ENCODE assay signal across 21 cellular contexts in the genomic region with DNA sequence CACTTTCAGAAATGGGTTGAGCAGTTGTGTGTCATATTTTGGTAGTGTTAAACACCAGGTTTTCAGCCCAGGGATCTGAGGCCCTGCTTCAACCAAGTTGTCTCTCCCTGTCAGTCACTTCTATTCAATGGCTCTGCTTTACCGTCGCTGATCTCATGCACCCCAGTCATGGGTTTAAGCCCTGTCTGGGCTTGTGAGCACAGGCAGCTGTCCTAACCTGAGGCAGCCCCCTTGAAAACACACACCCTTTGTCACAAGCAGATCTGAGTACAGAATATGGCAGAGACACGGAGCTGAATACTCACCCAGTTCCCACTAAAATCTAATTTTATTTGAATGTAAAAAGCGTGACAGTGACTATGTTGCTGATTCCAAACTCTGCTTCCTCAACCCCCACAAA.
DNase-seq lines count a peak whose midpoint lies in the region; ATAC-seq and TF ChIP-seq lines count a peak whose summit lies in the region.
"Had no signal": no experiment of that assay in that cellular context is flagged by ENCODE, and none has a peak within 500 bp of the region (broad histone marks: within the 10 kb centered on the region; RNA-seq: fewer than 3 reads in every experiment).

No MANE protein-coding gene starts in this region.

- H3K4me1 Mint-ChIP-seq in neural crest cell, result peaks cover 46% of the 10 kb centered on the region
- H3K4me1 Mint-ChIP-seq: IgD-negative memory B cell had no signal

- ATAC-seq in heart right ventricle, result no peak
- peak; percentile 71 for ATAC-seq in foreskin keratinocyte
- ATAC-seq in gastrocnemius medialis, result no peak
- ATAC-seq in mucosa of descending colon, result no peak
- ATAC-seq: CD8-positive, alpha-beta T cell had no signal

- no peaks in the 10 kb centered on the region for H3K9me3 Mint-ChIP-seq in neural crest cell
- H3K9me3 Mint-ChIP-seq: CD8-positive, alpha-beta T cell; IgD-negative memory B cell had no signal

- no peaks in the 10 kb centered on the region for H3K36me3 Mint-ChIP-seq in neural crest cell (ENCODE audit: low read depth)
- H3K36me3 Mint-ChIP-seq: CD8-positive, alpha-beta T cell; IgD-negative memory B cell had no signal

- in situ Hi-C loops in gastrocnemius medialis (cut with MboI; ENCODE audit: low sequenced_read_pairs in 4 of 4), result no loop called here

- H3K4me3 ChIP-seq in cardiac muscle cell, result no peak overlapping the region
- H3K4me3 ChIP-seq in heart right ventricle, result no peak overlapping the region
- no peak overlapping the region for H3K4me3 ChIP-seq in gastrocnemius medialis
- H3K4me3 ChIP-seq in mucosa of descending colon, result no peak overlapping the region
- H3K4me3 ChIP-seq: PC-9 had no signal

- H3K27ac Mint-ChIP-seq in neural crest cell (ENCODE audit: unreplicated experiment), result peak overlapping the region; percentile 81
- H3K27ac Mint-ChIP-seq: CD8-positive, alpha-beta T cell; IgD-negative memory B cell had no signal

- TF ChIP-seq POLR2A in gastrocnemius medialis (IDR thresholded peaks at IDR 0.05), result no peak

- intact Hi-C loops in heart right ventricle (cut with DNase I) (no loop called here), gastrocnemius medialis (cut with DNase I; ENCODE audit: low total_unique reads) (no loop called here), mucosa of descending colon (cut with DNase I, micrococcal nuclease) (no loop called here)

- H3K27ac ChIP-seq in cardiac muscle cell (peak overlapping the region; percentile 20), heart right ventricle (no peak overlapping the region), foreskin keratinocyte (no peak overlapping the region), gastrocnemius medialis (no peak overlapping the region)
- H3K27ac ChIP-seq: PC-9 had no signal

- H3K4me1 ChIP-seq in cardiac muscle cell (ENCODE audit: low read depth) (peaks cover 24% of the 10 kb centered on the region), heart right ventricle (peaks cover 0 to 1% (median 0%) of the 10 kb centered on the region in 9 donors), foreskin keratinocyte (peaks cover 6% of the 10 kb centered on the region), gastrocnemius medialis (peaks cover 0 to 6% of the 10 kb centered on the region in 2 donors), mucosa of descending colon (ENCODE audit: low read depth) (no peaks in the 10 kb centered on the region)

- no peaks in the 10 kb centered on the region for H3K27me3 ChIP-seq in cardiac muscle cell
- H3K27me3 ChIP-seq in heart right ventricle, result no peaks in the 10 kb centered on the region
- H3K27me3 ChIP-seq in foreskin keratinocyte, result no peaks in the 10 kb centered on the region
- no peaks in the 10 kb centered on the region for H3K27me3 ChIP-seq in gastrocnemius medialis

- H3K9me3 ChIP-seq in cardiac muscle cell (ENCODE audit: low read depth) (no peaks in the 10 kb centered on the region), heart right ventricle (no peaks in the 10 kb centered on the region), gastrocnemius medialis (no peaks in the 10 kb centered on the region), mucosa of descending colon (no peaks in the 10 kb centered on the region)

- H3K27me3 Mint-ChIP-seq in neural crest cell (ENCODE audit: low read depth), result no peaks in the 10 kb centered on the region
- H3K27me3 Mint-ChIP-seq: IgD-negative memory B cell had no signal

- TF ChIP-seq CTCF in cardiac muscle cell (IDR thresholded peaks at IDR 0.05; ENCODE audit: low read depth, low read length) (no peak), heart right ventricle (IDR thresholded peaks at IDR 0.05) (no peak), foreskin keratinocyte (conservative IDR thresholded peaks at IDR 0.05) (no peak), neural crest cell (conservative IDR thresholded peaks at IDR 0.05) (no peak), gastrocnemius medialis (IDR thresholded peaks at IDR 0.05 in 4 of 5, conservative IDR thresholded peaks at IDR 0.05 in 1 of 5) (no peak), mucosa of descending colon (IDR thresholded peaks at IDR 0.05) (no peak)

- no peaks in the 10 kb centered on the region for H3K36me3 ChIP-seq in cardiac muscle cell
- H3K36me3 ChIP-seq in heart right ventricle, result no peaks in the 10 kb centered on the region
- no peaks in the 10 kb centered on the region for H3K36me3 ChIP-seq in gastrocnemius medialis
- no peaks in the 10 kb centered on the region for H3K36me3 ChIP-seq in mucosa of descending colon (ENCODE audit: low read depth)

- H3K4me3 Mint-ChIP-seq in neural crest cell, result no peak overlapping the region
- H3K4me3 Mint-ChIP-seq: CD8-positive, alpha-beta T cell; IgD-negative memory B cell had no signal

- no peak for DNase-seq in cardiac muscle cell (ENCODE audit: low read depth in 1 of 2, low spot score in 1 of 2)
- DNase-seq in heart right ventricle, result no peak
- peak; percentile 43 to 73 for DNase-seq in foreskin keratinocyte
- DNase-seq in neural crest cell (ENCODE audit: low read depth, low spot score), result no peak
- DNase-seq in activated CD4-positive, CD25-positive, alpha-beta regulatory T cell (lab: John Stamatoyannopoulos, UW), result no peak
- DNase-seq in NCI-H1436 treated with DMSO at 0.1 percent for 48 hours (lab: John Stamatoyannopoulos, UW), result no peak
- no peak for DNase-seq in gastrocnemius medialis
- no peak for DNase-seq in mucosa of descending colon
- DNase-seq: AML-193; C1 segment of cervical spinal cord; CD8-positive, alpha-beta T cell; DMS153; HCEC 1CT; Karpas-422; NCI-H1417; NCI-H187; NCI-H69; PC-9; RPMI8226; SHP77 had no signal

- WGBS in heart right ventricle, 2 donors, result 83 to 92% methylated on average over 4 of the region's 4 CpGs

Comparison
In these comparisons a context has a peak if more than half of its experiments do, and no peak if none do; other contexts are left out.
1. DNase-seq: peak in foreskin keratinocyte (2 of 2); none in cardiac muscle cell (0 of 2), heart right ventricle (0 of 2), neural crest cell (single experiment), activated CD4-positive, CD25-positive, alpha-beta regulatory T cell (0 of 4), NCI-H1436 treated with DMSO at 0.1 percent for 48 hours (single experiment), gastrocnemius medialis (0 of 2) and mucosa of descending colon (0 of 3).